Comparison of ENCODE assay signal across 9 cellular contexts in genomic region chr11:47466701-47467250, GRCh38. TPM values are rescaled to one million over a fixed set of nuclear protein-coding genes. Genes with fewer than 3 reads are reported as not detected.
DNase-seq lines count a peak whose midpoint lies in the region; ATAC-seq and TF ChIP-seq lines count a peak whose summit lies in the region.
"Had no signal": no experiment of that assay in that cellular context is flagged by ENCODE, and none has a peak within 500 bp of the region (broad histone marks: within the 10 kb centered on the region; RNA-seq: fewer than 3 reads in every experiment).

No MANE protein-coding gene starts in this region.

- POLR2A ChIA-PET in PC-9 (lab: Charles Lee; ENCODE audit: unreplicated experiment), result no interaction called here

- H3K4me1 ChIP-seq in H9 (ENCODE audit: insufficient read depth, low read length), result peaks cover 3% of the 10 kb centered on the region; the same call in 1 of the 2 replicates
- H3K4me1 ChIP-seq in PC-9 (replicated peaks; ENCODE audit: insufficient read depth), result peaks cover 22% of the 10 kb centered on the region
- H3K4me1 ChIP-seq in cardiac muscle cell (ENCODE audit: low read depth), result peaks cover 4% of the 10 kb centered on the region
- H3K4me1 ChIP-seq in psoas muscle, result peaks cover 7% of the 10 kb centered on the region

- H3K9me2 ChIP-seq in PC-9 (ENCODE audit: insufficient read depth), result no peaks in the 10 kb centered on the region

- H3K23ac ChIP-seq in H9 (ENCODE audit: insufficient read length, low read depth, low read length), result no peak overlapping the region

- intact Hi-C loops in PC-9 (cut with micrococcal nuclease; ENCODE audit: unreplicated experiment) (loop anchor here (5.0 kb wide), 1 partner anchor 86 kb away; the partner anchor contains the start of gene CELF1), psoas muscle (cut with DNase I) (no loop called here)

- H2BK12ac ChIP-seq in H9 (ENCODE audit: insufficient read length, low read depth, low read length), result no peak overlapping the region

- H3K4ac ChIP-seq in H9 (ENCODE audit: low read depth, low read length), result no peak overlapping the region

- TF ChIP-seq CTCF in H9 (conservative IDR thresholded peaks at IDR 0.05), result no peak
- no peak for TF ChIP-seq CTCF in PC-9 (conservative IDR thresholded peaks at IDR 0.05)
- TF ChIP-seq CTCF in cardiac muscle cell (IDR thresholded peaks at IDR 0.05; ENCODE audit: low read depth, low read length), result peak; percentile 8
- no peak for TF ChIP-seq CTCF in psoas muscle (IDR thresholded peaks at IDR 0.05)
- no peak for TF ChIP-seq CTCF in GM13977 (IDR thresholded peaks at IDR 0.05; ENCODE audit: extremely low read depth, insufficient read depth, missing control alignments)

- H2AFZ ChIP-seq in H9 (ENCODE audit: low read length) (no peak overlapping the region), PC-9 (no peak overlapping the region)

- H3K27me3 ChIP-seq in H9 (ENCODE audit: insufficient read depth, low read length) (no peaks in the 10 kb centered on the region), PC-9 (ENCODE audit: insufficient read depth, low read depth) (no peaks in the 10 kb centered on the region), cardiac muscle cell (no peaks in the 10 kb centered on the region), psoas muscle (ENCODE audit: insufficient read depth in 3 of 3, low read length in 2 of 3) (no peaks in the 10 kb centered on the region)

- no peak overlapping the region for H2BK120ac ChIP-seq in H9 (ENCODE audit: low read depth, low read length, poor library complexity, severe bottlenecking)

- no peak for TF ChIP-seq POLR2A in GM18505 (IDR thresholded peaks at IDR 0.05; ENCODE audit: borderline replicate concordance, extremely low read depth, insufficient read depth, insufficient read length)

- H3K27ac ChIP-seq in H9 (ENCODE audit: insufficient read length, low read depth, low read length), result no peak overlapping the region
- H3K27ac ChIP-seq in PC-9, result peak overlapping the region; percentile 5; the same call in 1 of the 2 replicates
- H3K27ac ChIP-seq in cardiac muscle cell, result peak overlapping the region; percentile 6
- H3K27ac ChIP-seq in psoas muscle, result peak overlapping the region; percentile 38

- in situ Hi-C loops in GM13977 (cut with MboI; ENCODE audit: low pct_unique_long_range_greater_than_20kb, low sequenced_read_pairs, unreplicated experiment), result no loop called here

- H3K36me3 ChIP-seq in PC-9 (ENCODE audit: low read depth) (peaks cover 33% of the 10 kb centered on the region), cardiac muscle cell (peaks cover 23% of the 10 kb centered on the region), psoas muscle (ENCODE audit: insufficient read depth in 1 of 2, low read depth in 1 of 2) (peaks cover 10 to 47% of the 10 kb centered on the region in 2 donors)

- H3K4me3 Mint-ChIP-seq in H9, result no peak overlapping the region

- H2BK15ac ChIP-seq in H9 (ENCODE audit: low read depth, low read length), result no peak overlapping the region

- no peak overlapping the region for H2AK5ac ChIP-seq in H9 (ENCODE audit: insufficient read length, low read length)

- H3F3A ChIP-seq in PC-9 (ENCODE audit: insufficient read depth, low read depth), result peaks cover 32% of the 10 kb centered on the region

- H3K27me3 Mint-ChIP-seq in H9 (ENCODE audit: low read depth), result no peaks in the 10 kb centered on the region; the same call in none of the 2 replicates

- H3K18ac ChIP-seq in H9 (ENCODE audit: insufficient read length, low read depth, low read length), result no peak overlapping the region

- no peak overlapping the region for H2BK20ac ChIP-seq in H9 (ENCODE audit: low read depth, low read length, poor library complexity, severe bottlenecking)

- no peak overlapping the region for H3T11ph ChIP-seq in H9 (ENCODE audit: low read length)

- peak overlapping the region; percentile 29 to 80 (median 63); a peak in 5 of 7 replicates for H3K27ac Mint-ChIP-seq in H9

- peaks cover 49 to 62% of the 10 kb centered on the region in 2 experiments for H3K4me1 Mint-ChIP-seq in H9

- H4K91ac ChIP-seq in H9 (ENCODE audit: insufficient read length, low read depth, low read length), result no peak overlapping the region

- no peak overlapping the region for H3K14ac ChIP-seq in H9 (ENCODE audit: insufficient read depth, low read length)

- no peak overlapping the region for H3K9ac ChIP-seq in H9 (ENCODE audit: extremely low read depth, insufficient read length, low read length)

- H3K36me3 Mint-ChIP-seq in H9 (ENCODE audit: insufficient read depth in 1 of 3, low read depth in 3 of 3), result peaks cover 20 to 66% (median 39%) of the 10 kb centered on the region in 3 experiments; a peak in 6 of 7 replicates

- H4K5ac ChIP-seq in H9 (ENCODE audit: insufficient read length, low read depth, low read length), result no peak overlapping the region

- WGBS in H9 (ENCODE audit: extremely low coverage, insufficient read length, low lambda C conversion rate), result no CpG with 5 or more reads among the region's 4 CpGs
- 35 to 44% (median 38%) methylated on average over 4 of the region's 4 CpGs for WGBS in psoas muscle, 3 donors

- no peak overlapping the region for H3K56ac ChIP-seq in H9 (ENCODE audit: insufficient read length, low read depth, low read length)

- no peak overlapping the region for H3K4me2 ChIP-seq in H9 (ENCODE audit: insufficient read depth, insufficient read length, low read length)
- 0 out of 2 replicates have a peak overlapping the region, but pooled peaks have one; percentile 3 for H3K4me2 ChIP-seq in PC-9

- DNase-seq in H9 (no peak), PC-9 (peak; percentile 67 to 75), cardiac muscle cell (ENCODE audit: low read depth in 1 of 2, low spot score in 1 of 2) (peak in 1 of 2 donors; percentile 78), psoas muscle (peak; percentile 33 to 60), GM13977 (ENCODE audit: low spot score) (no peak)

- CTCF ChIA-PET in PC-9 (lab: Charles Lee), result interaction anchor here (0.6 to 1.3 kb wide), 6 partner anchors 12 to 112 kb away, joined by 3 read pairs; no protein-coding TSS in a partner anchor

- H4K20me1 ChIP-seq in H9 (ENCODE audit: control insufficient read depth, insufficient read depth, insufficient read length) (no peaks in the 10 kb centered on the region), PC-9 (ENCODE audit: insufficient read depth) (peaks cover 48% of the 10 kb centered on the region)

- BruUV-seq in PC-9 (replicated peaks; lab: Mats Ljungman, UMichigan), result no TSS peak

- H3K23me2 ChIP-seq in H9 (ENCODE audit: insufficient read length, low read depth, low read length, poor library complexity, severe bottlenecking), result no peaks in the 10 kb centered on the region

- peak in 3 of 4 donors; percentile 10 to 30 (median 16) for ATAC-seq in psoas muscle
- ATAC-seq in GM18505 (IDR thresholded peaks at IDR 0.05; ENCODE audit: unreplicated experiment), result no peak
- ATAC-seq in HG02970 (IDR thresholded peaks at IDR 0.05; ENCODE audit: low FRiP score, unreplicated experiment), result no peak
- ATAC-seq in GM19395 (IDR thresholded peaks at IDR 0.05; ENCODE audit: unreplicated experiment), result no peak

- H3K9me3 ChIP-seq in H9 (ENCODE audit: control insufficient read depth, low read depth, low read length) (no peaks in the 10 kb centered on the region), PC-9 (ENCODE audit: insufficient read depth, low read depth) (no peaks in the 10 kb centered on the region), cardiac muscle cell (ENCODE audit: low read depth) (no peaks in the 10 kb centered on the region), psoas muscle (no peaks in the 10 kb centered on the region)

- no peak overlapping the region for H4K8ac ChIP-seq in H9 (replicated peaks; ENCODE audit: insufficient read length, low read depth, low read length)

- H3K79me2 ChIP-seq in H9 (ENCODE audit: insufficient read depth, low read length) (no peaks in the 10 kb centered on the region), PC-9 (ENCODE audit: low read depth) (peaks cover 4% of the 10 kb centered on the region; the same call in 1 of the 2 replicates)

- H3K4me3 ChIP-seq in PC-9 (no peak overlapping the region), cardiac muscle cell (no peak overlapping the region), psoas muscle (no peak overlapping the region)

- no peaks in the 10 kb centered on the region for H3K79me1 ChIP-seq in H9 (ENCODE audit: insufficient read depth, low read depth, low read length, poor library complexity, severe bottlenecking)

- H3K9me3 Mint-ChIP-seq in H9, result no peaks in the 10 kb centered on the region

- no peak overlapping the region for H2BK5ac ChIP-seq in H9 (ENCODE audit: insufficient read length, low read length)

RNA-seq across cellular contexts. Expression of gene RAPSN, which starts 17.8 kb away (rescaled TPM):
- total RNA-seq in H9 (2021), result 0.48 TPM in 1 of 2 replicates, not detected in the other
- total RNA-seq in PC-9 (2021), result 5.4 and 7.3 TPM in 2 replicates
- not detected in 2 replicates for total RNA-seq in cardiac muscle cell
- not detected in 2 replicates for polyA plus RNA-seq in cardiac muscle cell
- total RNA-seq in psoas muscle, result 10 to 100 TPM; 47.5 to 90.6 (median 59.5) TPM
- polyA plus RNA-seq in psoas muscle, result 10 to 100 TPM; 37.6 to 79.3 (median 50.0) TPM
- total RNA-seq: epithelial cell of proximal tubule had no signal

RNA-seq across cellular contexts. Expression of gene PSMC3, which starts 40.5 kb away (rescaled TPM):
- 179 TPM in 2 replicates for total RNA-seq in H9 (2021)
- 160 and 222 TPM in 2 replicates for total RNA-seq in PC-9 (2021)
- total RNA-seq in cardiac muscle cell, result 107 and 161 TPM in 2 replicates
- 161 and 236 TPM in 2 replicates for polyA plus RNA-seq in cardiac muscle cell
- 100 to 1,000 TPM; 141 to 255 (median 191) TPM for total RNA-seq in psoas muscle
- polyA plus RNA-seq in psoas muscle, result 100 to 1,000 TPM; 300 to 346 (median 316) TPM

RNA-seq across cellular contexts. Expression of gene SLC39A13, which starts 58.4 kb away (rescaled TPM):
- total RNA-seq in H9 (2021) (25.8 and 29.2 TPM in 2 replicates), PC-9 (2021) (28.8 and 32.3 TPM in 2 replicates), cardiac muscle cell (71.7 and 79.4 TPM in 2 replicates), psoas muscle (10 to 100 TPM; 14.7 to 26.9 (median 19.9) TPM)
- polyA plus RNA-seq in cardiac muscle cell (80.8 and 86.6 TPM in 2 replicates), psoas muscle (10 to 100 TPM; 27.0 to 35.3 (median 29.1) TPM)

Comparison
In these comparisons a context has a peak if more than half of its experiments do, and no peak if none do; other contexts are left out.
1. DNase-seq: peak in PC-9 (2 of 2) and psoas muscle (2 of 2); none in H9 (single experiment) and GM13977 (single experiment).
2. ATAC-seq: peak in psoas muscle (3 of 4); none in GM18505 (single experiment), HG02970 (single experiment) and GM19395 (single experiment).